ENCODE assay signal across 8 cellular contexts in genomic region chr1:51728611-51729155, GRCh38.
DNase-seq lines count a peak whose midpoint lies in the region; ATAC-seq lines count a peak whose summit lies in the region.

No MANE protein-coding gene starts in this region.

- peaks cover 27% of the 10 kb centered on the region for H3K4me1 ChIP-seq in CD8-positive, alpha-beta memory T cell (ENCODE audit: insufficient read depth, low read length)
- peaks cover 6 to 18% of the 10 kb centered on the region in 2 donors for H3K4me1 ChIP-seq in duodenal mucosa (ENCODE audit: control insufficient read depth in 1 of 2, insufficient read depth in 2 of 2, low read length in 2 of 2)
- H3K4me1 ChIP-seq in neuron (ENCODE audit: insufficient read depth, low read length): peaks cover 17% of the 10 kb centered on the region

- H3K36me3 Mint-ChIP-seq in CD8-positive, alpha-beta memory T cell: peaks cover 0 to 5% (median 0%) of the 10 kb centered on the region in 3 donors

- no peak for DNase-seq in CD8-positive, alpha-beta memory T cell
- DNase-seq in NCI-H2227 treated with DMSO at 0.1 percent for 48 hours (lab: John Stamatoyannopoulos, UW) (peak; percentile 77), CD1c-positive myeloid dendritic cell (ENCODE audit: extremely low spot score) (no peak), NOMO-1 treated with dmso at 0.1 percent for 144 hours (lab: John Stamatoyannopoulos, UW; ENCODE audit: unreplicated experiment) (no peak)

- H3K27ac Mint-ChIP-seq in CD8-positive, alpha-beta memory T cell: peak overlapping the region; percentile 81 to 95 (median 92)

- no peaks in the 10 kb centered on the region for H3K9me3 ChIP-seq in CD8-positive, alpha-beta memory T cell (ENCODE audit: low read length)
- no peaks in the 10 kb centered on the region for H3K9me3 ChIP-seq in duodenal mucosa (ENCODE audit: control insufficient read depth in 1 of 2, low read length in 2 of 2)
- H3K9me3 ChIP-seq in neuron (ENCODE audit: low read length): no peaks in the 10 kb centered on the region

- peaks cover 30 to 51% (median 46%) of the 10 kb centered on the region in 3 donors for H3K4me1 Mint-ChIP-seq in CD8-positive, alpha-beta memory T cell

- H2AFZ ChIP-seq in neuron (ENCODE audit: low read depth, low read length): peak overlapping the region; percentile 95

- CTCF ChIA-PET in CD8-positive, alpha-beta memory T cell (lab: Charles Lee): no interaction called here

- H3K27me3 Mint-ChIP-seq in CD8-positive, alpha-beta memory T cell: no peaks in the 10 kb centered on the region

- no peaks in the 10 kb centered on the region for H3K9me3 Mint-ChIP-seq in CD8-positive, alpha-beta memory T cell

- H3K4me3 Mint-ChIP-seq in CD8-positive, alpha-beta memory T cell: peak overlapping the region; percentile 89 to 96 (median 94)

- POLR2A ChIA-PET in CD8-positive, alpha-beta memory T cell (lab: Charles Lee): interaction anchor here (0.9 to 1.2 kb wide), 2 partner anchors 10 to 493 kb away, joined by 3 to 5 read pairs; partner anchors contain the start of gene RNF11

- peak overlapping the region; percentile 84 for H3K27ac ChIP-seq in CD8-positive, alpha-beta memory T cell (ENCODE audit: low read depth, low read length)
- no peak overlapping the region for H3K27ac ChIP-seq in duodenal mucosa (ENCODE audit: low read depth, low read length)

- H3K36me3 ChIP-seq in CD8-positive, alpha-beta memory T cell (ENCODE audit: insufficient read depth, low read length): no peaks in the 10 kb centered on the region
- H3K36me3 ChIP-seq in duodenal mucosa (ENCODE audit: control insufficient read depth in 1 of 2, insufficient read depth in 2 of 2, low read length in 2 of 2): no peaks in the 10 kb centered on the region
- H3K36me3 ChIP-seq in neuron (ENCODE audit: insufficient read depth, low read length): no peaks in the 10 kb centered on the region

- H3K4me3 ChIP-seq in CD8-positive, alpha-beta memory T cell (ENCODE audit: low read length): peak overlapping the region; percentile 97
- H3K4me3 ChIP-seq in duodenal mucosa (ENCODE audit: low read depth in 1 of 2, low read length in 2 of 2) (peak overlapping the region; percentile 81 to 88), neuron (ENCODE audit: low read length) (peak overlapping the region; percentile 92)

- H3K9ac ChIP-seq in duodenal mucosa (ENCODE audit: low read depth in 1 of 2, low read length in 2 of 2): peak overlapping the region; percentile 68 to 69

- H3K27me3 ChIP-seq in CD8-positive, alpha-beta memory T cell (ENCODE audit: insufficient read depth, low read length, poor library complexity, severe bottlenecking): no peaks in the 10 kb centered on the region
- H3K27me3 ChIP-seq in duodenal mucosa (ENCODE audit: control insufficient read depth in 1 of 2, insufficient read depth in 2 of 2, low read length in 2 of 2) (no peaks in the 10 kb centered on the region), neuron (ENCODE audit: insufficient read depth, low read length) (no peaks in the 10 kb centered on the region)

- ATAC-seq in HG02759 (IDR thresholded peaks at IDR 0.05; ENCODE audit: unreplicated experiment) (no peak), HG02623 (IDR thresholded peaks at IDR 0.05; ENCODE audit: unreplicated experiment) (no peak)
